In genomic region chr3:111895079-111895478, GRCh38 we compare ENCODE assay signal across 10 cellular contexts. TPM values are rescaled to one million over a fixed set of nuclear protein-coding genes. Genes with fewer than 3 reads are reported as not detected.
DNase-seq lines count a peak whose midpoint lies in the region; ATAC-seq and TF ChIP-seq lines count a peak whose summit lies in the region.
"Had no signal": no experiment of that assay in that cellular context is flagged by ENCODE, and none has a peak within 500 bp of the region (broad histone marks: within the 10 kb centered on the region; RNA-seq: fewer than 3 reads in every experiment).

No MANE protein-coding gene starts in this region.

- H3K79me2 ChIP-seq in mammary epithelial cell (ENCODE audit: insufficient read depth, low read length), result peaks cover 88% of the 10 kb centered on the region

- no peak for ATAC-seq in Right ventricle myocardium inferior

- H3K9me3 ChIP-seq in mammary epithelial cell (replicated peaks; ENCODE audit: insufficient read depth, low read length), result no peaks in the 10 kb centered on the region

- H2AFZ ChIP-seq in mammary epithelial cell (ENCODE audit: low read depth, low read length), result no peak overlapping the region

- in situ Hi-C loops in mammary epithelial cell (cut with MboI; ENCODE audit: low sequenced_read_pairs in 2 of 2), result no loop called here

- TF ChIP-seq CTCF in mammary epithelial cell (conservative IDR thresholded peaks at IDR 0.05 in 1 of 2, IDR thresholded peaks at IDR 0.05 in 1 of 2; ENCODE audit: extremely low read depth in 1 of 2, insufficient read depth in 1 of 2, low read depth in 1 of 2, low read length in 2 of 2), result peak; percentile 28 to 48

- H3K36me3 ChIP-seq in mammary epithelial cell (ENCODE audit: insufficient read depth, low read length), result peaks cover 4% of the 10 kb centered on the region

- H3K4me3 ChIP-seq in mammary epithelial cell (replicated peaks in 1 of 3; ENCODE audit: insufficient read depth in 1 of 3, low read depth in 2 of 3, low read length in 3 of 3), result no peak overlapping the region
- H3K4me3 ChIP-seq: BLaER1 had no signal

- CTCF ChIA-PET in mammary epithelial cell (lab: Charles Lee; ENCODE audit: low non-redundant PET), result interaction anchor here (0.6 to 1.0 kb wide), 4 partner anchors 34 to 179 kb away, joined by 3 to 12 read pairs (median 3); no protein-coding TSS in a partner anchor

- no peak overlapping the region for H3K4me2 ChIP-seq in mammary epithelial cell (ENCODE audit: insufficient read depth, low read depth, low read length)
- H3K4me2 ChIP-seq: BLaER1 had no signal

- intact Hi-C loops in mammary epithelial cell (cut with micrococcal nuclease), result loop anchor here (1.0 kb wide), 3 partner anchors 72 to 178 kb away; no protein-coding TSS in a partner anchor
- intact Hi-C loops in Right ventricle myocardium inferior (cut with DNase I), result no loop called here

- BruUV-seq in mammary epithelial cell (replicated peaks; lab: Mats Ljungman, UMichigan), result no TSS peak

- no peaks in the 10 kb centered on the region for H3K4me1 ChIP-seq in mammary epithelial cell (ENCODE audit: insufficient read depth, low read length)
- H3K4me1 ChIP-seq: BLaER1 had no signal

- WGBS in mammary epithelial cell (ENCODE audit: low coverage, missing lambda C conversion rate), result 93% methylated on average over 1 of the region's 1 CpG

- DNase-seq in NCI-H1417 (lab: John Stamatoyannopoulos, UW) (peak in 2 of 3 experiments; percentile 5 to 29), NCI-H1417 treated with DMSO at 0.1 percent for 48 hours (lab: John Stamatoyannopoulos, UW) (no peak), NCI-H2029 (lab: John Stamatoyannopoulos, UW) (peak; percentile 55), mammary epithelial cell (no peak), pulmonary artery endothelial cell (ENCODE audit: low read depth, low spot score) (peak; percentile 30), NOMO-1 treated with dmso at 0.1 percent for 144 hours (lab: John Stamatoyannopoulos, UW; ENCODE audit: unreplicated experiment) (no peak), mucosa of gallbladder (ENCODE audit: low spot score) (no peak), Right ventricle myocardium inferior (ENCODE audit: missing footprints) (no peak)
- DNase-seq: stimulated activated CD4-positive, alpha-beta T cell treated with anti-CD3 and anti-CD28 coated beads, Interleukin-4, amount 100 ng/mL, for 1 hour had no signal

- H3K9ac ChIP-seq in mammary epithelial cell (ENCODE audit: insufficient read depth, low read length), result no peak overlapping the region
- H3K9ac ChIP-seq: BLaER1 had no signal

- H3K27me3 ChIP-seq in mammary epithelial cell (ENCODE audit: insufficient read depth, low read length), result no peaks in the 10 kb centered on the region
- H3K27me3 ChIP-seq: BLaER1 had no signal

- H3K27ac ChIP-seq in mammary epithelial cell (ENCODE audit: insufficient read depth, low read depth, low read length), result no peak overlapping the region
- H3K27ac ChIP-seq: BLaER1 had no signal

- dilution Hi-C loops in mammary epithelial cell (cut with HindIII; ENCODE audit: low sequenced_read_pairs), result no loop called here

- H4K20me1 ChIP-seq in mammary epithelial cell (ENCODE audit: insufficient read depth, low read length), result no peaks in the 10 kb centered on the region
- H4K20me1 ChIP-seq: BLaER1 had no signal

RNA-seq across cellular contexts. Expression of gene PHLDB2, which starts 36.0 kb away (rescaled TPM):
- total RNA-seq in mammary epithelial cell (100 to 1,000 TPM in 1 of 2 donors, 10 to 100 TPM in 1; 95.5 to 153 TPM), pulmonary artery endothelial cell (66.9 and 87.3 TPM in 2 replicates), mucosa of gallbladder (36.4 TPM), Right ventricle myocardium inferior (127 TPM)
- 21.1 TPM for polyA plus RNA-seq in mammary epithelial cell
- 55.5 TPM for polyA minus RNA-seq in mammary epithelial cell

Comparison
In these comparisons a context has a peak if more than half of its experiments do, and no peak if none do; other contexts are left out.
1. DNase-seq: peak in NCI-H1417 (2 of 3), NCI-H2029 (single experiment) and pulmonary artery endothelial cell (single experiment); none in NCI-H1417 treated with DMSO at 0.1 percent for 48 hours (single experiment), mammary epithelial cell (single experiment), NOMO-1 treated with dmso at 0.1 percent for 144 hours (single experiment), mucosa of gallbladder (single experiment) and Right ventricle myocardium inferior (single experiment).